In genomic region chr6:52352239-52353008, GRCh38 we compare ENCODE assay signal across 8 cellular contexts. TPM values are rescaled to one million over a fixed set of nuclear protein-coding genes. Genes with fewer than 3 reads are reported as not detected.
DNase-seq lines count a peak whose midpoint lies in the region; ATAC-seq and TF ChIP-seq lines count a peak whose summit lies in the region.

No MANE protein-coding gene starts in this region.

- peak overlapping the region; percentile 52 for H3K27ac Mint-ChIP-seq in nephron progenitor cell
- no peak overlapping the region for H3K27ac Mint-ChIP-seq in activated T-helper 2 cell treated with anti-CD3 and anti-CD28 coated beads, Interferon-gamma antibody, Interleukin-2, Interleukin-4, amounts not matched to agents 10 μg/mL and 5 μg/mL and 100 μg/mL, durations not matched to agents 14 hours and 24 hours and 36 hours

- no peaks in the 10 kb centered on the region for H4K20me1 ChIP-seq in OCI-LY3 (ENCODE audit: insufficient read depth, low read length)

- H3K4me3 ChIP-seq in OCI-LY3 (ENCODE audit: low read length): peak overlapping the region; percentile 56

- no peak overlapping the region for H2AFZ ChIP-seq in OCI-LY3 (ENCODE audit: low read depth, low read length)

- intact Hi-C loops in activated T-helper 2 cell treated with anti-CD3 and anti-CD28 coated beads, Interferon-gamma antibody, Interleukin-2, Interleukin-4, amounts not matched to agents 10 μg/mL and 5 μg/mL and 100 μg/mL, durations not matched to agents 14 hours and 24 hours and 36 hours (cut with micrococcal nuclease): no loop called here

- H3K27ac ChIP-seq in OCI-LY3 (ENCODE audit: low read length): peak overlapping the region; percentile 61

- peak overlapping the region; percentile 76 for H3K4me2 ChIP-seq in OCI-LY3 (ENCODE audit: low read length)

- no peaks in the 10 kb centered on the region for H3K9me3 Mint-ChIP-seq in nephron progenitor cell
- no peaks in the 10 kb centered on the region for H3K9me3 Mint-ChIP-seq in activated T-helper 2 cell treated with anti-CD3 and anti-CD28 coated beads, Interferon-gamma antibody, Interleukin-2, Interleukin-4, amounts not matched to agents 10 μg/mL and 5 μg/mL and 100 μg/mL, durations not matched to agents 14 hours and 24 hours and 36 hours

- H3K27me3 Mint-ChIP-seq in nephron progenitor cell (ENCODE audit: low read depth, poor library complexity): peaks cover 4% of the 10 kb centered on the region
- H3K27me3 Mint-ChIP-seq in activated T-helper 2 cell treated with anti-CD3 and anti-CD28 coated beads, Interferon-gamma antibody, Interleukin-2, Interleukin-4, amounts not matched to agents 10 μg/mL and 5 μg/mL and 100 μg/mL, durations not matched to agents 14 hours and 24 hours and 36 hours (ENCODE audit: low read depth): peaks cover 15% of the 10 kb centered on the region

- peaks cover 50% of the 10 kb centered on the region for H3K4me1 ChIP-seq in OCI-LY3 (ENCODE audit: low read length)

- H3K9me3 ChIP-seq in OCI-LY3 (ENCODE audit: insufficient read depth, low read length): no peaks in the 10 kb centered on the region

- no peaks in the 10 kb centered on the region for H3K36me3 ChIP-seq in OCI-LY3 (replicated peaks; ENCODE audit: low read depth, low read length)

- peaks cover 25% of the 10 kb centered on the region for H3K4me1 Mint-ChIP-seq in nephron progenitor cell
- peaks cover 29% of the 10 kb centered on the region for H3K4me1 Mint-ChIP-seq in activated T-helper 2 cell treated with anti-CD3 and anti-CD28 coated beads, Interferon-gamma antibody, Interleukin-2, Interleukin-4, amounts not matched to agents 10 μg/mL and 5 μg/mL and 100 μg/mL, durations not matched to agents 14 hours and 24 hours and 36 hours (ENCODE audit: low read depth)

- ATAC-seq in GM19397 (IDR thresholded peaks at IDR 0.05; ENCODE audit: unreplicated experiment) (peak; percentile 86), HG03354 (IDR thresholded peaks at IDR 0.05; ENCODE audit: poor library complexity, severe bottlenecking, unreplicated experiment) (peak; percentile 95)

- H3K9ac ChIP-seq in OCI-LY3 (ENCODE audit: low read length): peak overlapping the region; percentile 22; the same call in 1 of the 2 replicates

- peak; percentile 97 for DNase-seq in DMS53 (lab: John Stamatoyannopoulos, UW)
- peak; percentile 86 for DNase-seq in dermis blood vessel endothelial cell
- no peak for DNase-seq in nephron progenitor cell
- no peak for DNase-seq in activated T-helper 2 cell treated with anti-CD3 and anti-CD28 coated beads, Interferon-gamma antibody, Interleukin-2, Interleukin-4, amounts not matched to agents 10 μg/mL and 5 μg/mL and 100 μg/mL, durations not matched to agents 14 hours and 24 hours and 36 hours (ENCODE audit: low spot score)
- DNase-seq in epidermal melanocyte (ENCODE audit: insufficient read length, low spot score): no peak

- H3K27me3 ChIP-seq in OCI-LY3 (ENCODE audit: low read depth, low read length): no peaks in the 10 kb centered on the region

- TF ChIP-seq CTCF in OCI-LY3 (IDR thresholded peaks at IDR 0.05; ENCODE audit: low read depth, low read length): no peak
- TF ChIP-seq CTCF in nephron progenitor cell (IDR thresholded peaks at IDR 0.05): no peak

- no peaks in the 10 kb centered on the region for H3K36me3 Mint-ChIP-seq in nephron progenitor cell (ENCODE audit: low read depth)
- H3K36me3 Mint-ChIP-seq in activated T-helper 2 cell treated with anti-CD3 and anti-CD28 coated beads, Interferon-gamma antibody, Interleukin-2, Interleukin-4, amounts not matched to agents 10 μg/mL and 5 μg/mL and 100 μg/mL, durations not matched to agents 14 hours and 24 hours and 36 hours (ENCODE audit: low read depth): no peaks in the 10 kb centered on the region

- no peak overlapping the region for H3K4me3 Mint-ChIP-seq in nephron progenitor cell
- H3K4me3 Mint-ChIP-seq in activated T-helper 2 cell treated with anti-CD3 and anti-CD28 coated beads, Interferon-gamma antibody, Interleukin-2, Interleukin-4, amounts not matched to agents 10 μg/mL and 5 μg/mL and 100 μg/mL, durations not matched to agents 14 hours and 24 hours and 36 hours (ENCODE audit: low read depth): no peak overlapping the region

- no peaks in the 10 kb centered on the region for H3K79me2 ChIP-seq in OCI-LY3 (ENCODE audit: low read length)

RNA-seq across cellular contexts. Expression of gene PAQR8, which starts 9.5 kb away (rescaled TPM):
- 12.4 and 19.4 TPM in 2 replicates for total RNA-seq in dermis blood vessel endothelial cell
- total RNA-seq in activated T-helper 2 cell treated with anti-CD3 and anti-CD28 coated beads, Interferon-gamma antibody, Interleukin-2, Interleukin-4, amounts not matched to agents 10 μg/mL and 5 μg/mL and 100 μg/mL, durations not matched to agents 14 hours and 24 hours and 36 hours: 6.8 and 8.8 TPM in 2 replicates

Comparison
In these comparisons a context has a peak if more than half of its experiments do, and no peak if none do; other contexts are left out.
1. DNase-seq: peak in DMS53 (single experiment) and dermis blood vessel endothelial cell (single experiment); none in nephron progenitor cell (single experiment), activated T-helper 2 cell treated with anti-CD3 and anti-CD28 coated beads, Interferon-gamma antibody, Interleukin-2, Interleukin-4, amounts not matched to agents 10 μg/mL and 5 μg/mL and 100 μg/mL, durations not matched to agents 14 hours and 24 hours and 36 hours (single experiment) and epidermal melanocyte (single experiment).